In genomic region chr13:28805193-28805819, GRCh38 we compare ENCODE assay signal across 9 cellular contexts. TPM values are rescaled to one million over a fixed set of nuclear protein-coding genes. Genes with fewer than 3 reads are reported as not detected.
DNase-seq lines count a peak whose midpoint lies in the region; ATAC-seq and TF ChIP-seq lines count a peak whose summit lies in the region.
"Had no signal": no experiment of that assay in that cellular context is flagged by ENCODE, and none has a peak within 500 bp of the region (broad histone marks: within the 10 kb centered on the region; RNA-seq: fewer than 3 reads in every experiment).

No MANE protein-coding gene starts in this region.

- H3K4me3 ChIP-seq in dorsolateral prefrontal cortex: no peak overlapping the region

- peak; percentile 52 for TF ChIP-seq CTCF in GM12873 (IDR thresholded peaks at IDR 0.05; ENCODE audit: insufficient read depth, low read depth, low read length, missing control alignments)
- TF ChIP-seq CTCF in dorsolateral prefrontal cortex (IDR thresholded peaks at IDR 0.05 in 54 of 56, conservative IDR thresholded peaks at IDR 0.05 in 2 of 56; ENCODE audit: low read depth in 1 of 56, partially characterized antibody in 56 of 56): peak in 37 of 56 donors; percentile 7 to 44 (median 26)

- DNase-seq in NOMO-1 treated with dmso at 0.1 percent for 144 hours (lab: John Stamatoyannopoulos, UW; ENCODE audit: unreplicated experiment) (peak; percentile 7), dorsolateral prefrontal cortex (no peak), glomerular visceral epithelial cell (ENCODE audit: extremely low spot score) (no peak)
- DNase-seq in stimulated activated CD4-positive, alpha-beta T cell treated with anti-CD3 and anti-CD28 coated beads, Interleukin-15, amount 100 ng/mL, for 24 hours: peak; percentile 67

- H3K27ac ChIP-seq in dorsolateral prefrontal cortex: no peak overlapping the region

- no peak for ATAC-seq in HG03175 (IDR thresholded peaks at IDR 0.05; ENCODE audit: unreplicated experiment)
- ATAC-seq in HG03280 (IDR thresholded peaks at IDR 0.05; ENCODE audit: unreplicated experiment): no peak
- no peak for ATAC-seq in GM18870 (IDR thresholded peaks at IDR 0.05; ENCODE audit: unreplicated experiment)
- ATAC-seq: naive thymus-derived CD4-positive, alpha-beta T cell had no signal

- H3K27me3 ChIP-seq in dorsolateral prefrontal cortex: peaks cover 0 to 10% (median 0%) of the 10 kb centered on the region in 45 donors

- intact Hi-C loops in dorsolateral prefrontal cortex (cut with DNase I): no loop called here

RNA-seq across cellular contexts. Expression of gene MTUS2, which starts 14.8 kb away (rescaled TPM):
- total RNA-seq in dorsolateral prefrontal cortex: 10 to 100 TPM in 119 of 120 experiments, 1 to 10 TPM in 1; 9.0 to 47.8 (median 30.1) TPM

Comparison
In these comparisons a context has a peak if more than half of its experiments do, and no peak if none do; other contexts are left out.
1. DNase-seq: peak in NOMO-1 treated with dmso at 0.1 percent for 144 hours (single experiment) and stimulated activated CD4-positive, alpha-beta T cell treated with anti-CD3 and anti-CD28 coated beads, Interleukin-15, amount 100 ng/mL, for 24 hours (single experiment); none in dorsolateral prefrontal cortex (0 of 10) and glomerular visceral epithelial cell (single experiment).